ENCODE assay signal across 1 cellular context in genomic region chr21:45408271-45408791, GRCh38.
TF ChIP-seq lines count a peak whose summit lies in the region.

No MANE protein-coding gene starts in this region.

TF ChIP-seq in WTC11, 78 proteins besides CTCF, POLR2A, EP300 and RAD21 (continued from another document):
- TF ChIP-seq NR3C1 (CRISPR knock-in tag; conservative IDR thresholded peaks at IDR 0.05; ENCODE audit: low read depth) (no peak), OVOL2 (CRISPR knock-in tag; IDR thresholded peaks at IDR 0.05; ENCODE audit: borderline replicate concordance) (no peak), ZNF396 (CRISPR knock-in tag; IDR thresholded peaks at IDR 0.05; ENCODE audit: borderline replicate concordance) (no peak), STAT6 (CRISPR knock-in tag; conservative IDR thresholded peaks at IDR 0.05; ENCODE audit: low read depth) (no peak), GTF2I (CRISPR knock-in tag; conservative IDR thresholded peaks at IDR 0.05) (no peak), TEAD1 (CRISPR knock-in tag; IDR thresholded peaks at IDR 0.05) (no peak), RORB (CRISPR knock-in tag; IDR thresholded peaks at IDR 0.05) (no peak), FOXK1 (CRISPR knock-in tag; IDR thresholded peaks at IDR 0.05) (no peak), ERG (CRISPR knock-in tag; IDR thresholded peaks at IDR 0.05) (no peak), AR (CRISPR knock-in tag; IDR thresholded peaks at IDR 0.05) (no peak), GABPB1 (CRISPR knock-in tag; IDR thresholded peaks at IDR 0.05) (no peak), CREB1 (CRISPR knock-in tag; IDR thresholded peaks at IDR 0.05) (no peak)
